In the genomic region with DNA sequence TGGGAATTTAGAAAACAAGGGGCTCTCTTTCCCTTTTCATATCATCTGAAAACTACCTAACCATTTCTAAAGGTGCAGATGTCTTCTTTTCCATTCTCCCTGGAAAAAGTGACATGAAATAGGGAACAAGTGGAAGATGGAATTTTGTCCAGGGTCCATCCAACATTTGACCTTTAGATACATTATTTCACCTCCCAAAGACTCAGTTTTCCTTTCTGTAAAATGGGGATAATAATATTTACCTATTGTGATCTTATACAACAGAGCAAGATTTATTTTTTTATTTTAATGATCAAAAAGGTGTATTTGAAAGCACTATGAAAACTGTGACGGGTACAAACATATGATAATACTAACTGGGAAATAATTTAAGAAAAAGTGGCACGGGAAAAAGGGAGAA, we compare ENCODE assay signal across 11 cellular contexts.
"Had no signal": no experiment of that assay in that cellular context is flagged by ENCODE, and none has a peak within 500 bp of the region (broad histone marks: within the 10 kb centered on the region; RNA-seq: fewer than 3 reads in every experiment).

No MANE protein-coding gene starts in this region.

- H3K4me1 ChIP-seq: HAP-1 had no signal

- H3K4me3 ChIP-seq: GM23248, GM23338, HAP-1 had no signal

- H3K4me2 ChIP-seq: GM23338 had no signal

- H3K9ac ChIP-seq: GM23248 had no signal

- DNase-seq: GM23248, GOT3, H7, H9, HCEC 1CT, HFFc6 had no signal

- H3K36me3 ChIP-seq: HAP-1 had no signal

- ATAC-seq: GM23338, HCT116 had no signal

- H3K9me3 Mint-ChIP-seq: GM23338, H9, HFFc6 had no signal

- H2AFZ ChIP-seq: GM23248, GM23338 had no signal

- H3K27ac ChIP-seq: GM23248 had no signal

- H3K4me3 Mint-ChIP-seq: GM23338, H9, HFFc6 had no signal

- FAIRE-seq: H1, H54 had no signal

- H3K27ac Mint-ChIP-seq: GM23338, H9, HFFc6 had no signal

- H3K9me3 ChIP-seq: HAP-1 had no signal
